26 cellular contexts compared by ENCODE assay signal in the genomic region with DNA sequence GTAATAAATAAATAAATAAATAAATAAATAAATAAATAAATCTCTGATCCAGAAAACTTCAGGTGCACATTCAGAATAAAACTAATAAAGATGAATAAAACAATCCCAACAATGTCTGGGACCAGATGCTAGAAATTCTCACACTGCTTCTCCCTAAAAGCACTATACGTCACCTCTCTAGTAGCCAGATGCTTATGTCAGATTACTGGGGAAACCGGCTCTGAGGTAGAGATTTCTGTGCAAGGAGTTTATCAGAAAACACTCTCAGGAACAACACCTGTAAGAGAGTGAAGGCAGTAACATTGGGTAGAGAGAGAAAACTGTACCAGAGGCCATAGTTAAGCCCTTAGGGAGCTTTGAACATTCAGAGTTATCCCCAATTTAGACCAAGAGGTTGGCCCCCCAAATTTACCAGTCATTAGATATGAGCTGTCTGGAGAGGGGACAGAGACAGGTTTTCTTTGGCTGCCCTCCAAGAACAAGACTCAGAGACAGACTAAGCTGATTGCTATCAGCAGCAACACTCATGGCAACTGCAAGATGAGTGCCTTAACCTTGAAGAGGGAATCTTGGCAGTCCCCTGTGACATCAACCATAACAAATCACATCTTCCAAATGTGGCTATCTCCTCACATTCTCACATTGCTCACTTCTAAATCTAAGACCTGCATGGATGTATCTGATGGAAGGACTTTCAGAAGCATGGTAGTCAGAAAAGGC.
DNase-seq lines count a peak whose midpoint lies in the region; TF ChIP-seq lines count a peak whose summit lies in the region.
"Had no signal": no experiment of that assay in that cellular context is flagged by ENCODE, and none has a peak within 500 bp of the region (broad histone marks: within the 10 kb centered on the region; RNA-seq: fewer than 3 reads in every experiment).

No MANE protein-coding gene starts in this region.

- H3K4me3 ChIP-seq in brain microvascular endothelial cell (ENCODE audit: low read depth, low read length) (no peak overlapping the region), trophoblast cell (ENCODE audit: low read depth, low read length) (no peak overlapping the region)
- H3K4me3 ChIP-seq: GM23248, Peyer's patch, tibial artery had no signal

- DNase-seq in NCI-H2171 treated with DMSO at 0.1 percent for 48 hours (lab: John Stamatoyannopoulos, UW), result peak; percentile 31
- no peak for DNase-seq in NCI-H2171 (lab: John Stamatoyannopoulos, UW)
- peak; percentile 48 for DNase-seq in NCI-H82 treated with DMSO at 0.1 percent for 48 hours (lab: John Stamatoyannopoulos, UW; ENCODE audit: unreplicated experiment)
- DNase-seq in brain microvascular endothelial cell, result peak; percentile 74
- peak; percentile 46 to 69 for DNase-seq in trophoblast cell
- no peak for DNase-seq in activated naive CD4-positive, alpha-beta T cell treated with anti-CD3 and anti-CD28 coated beads, Interleukin-2, amount 50 U/mL, for 16 hours
- DNase-seq in islet precursor cell, result no peak
- no peak for DNase-seq in ureter (ENCODE audit: low spot score)
- DNase-seq: activated CD4-positive, alpha-beta T cell treated with anti-CD3 and anti-CD28 coated beads for 1 hour; activated CD8-positive, alpha-beta T cell treated with anti-CD3 and anti-CD28 coated beads, Interleukin-2, amount 10 ng/mL, durations not matched to agents 7 days and 5 days; activated naive CD8-positive, alpha-beta T cell treated with anti-CD3 and anti-CD28 coated beads for 36 hours; CD8-positive, alpha-beta memory T cell; central memory CD4-positive, alpha-beta T cell; DND-41; GM23248; KG1; midbrain; naive thymus-derived CD4-positive, alpha-beta T cell; NCI-H146; NCI-H510A treated with DMSO at 0.1 percent for 48 hours; nucleus accumbens; Peyer's patch; SIG-M5; small intestine; stimulated activated CD4-positive, alpha-beta T cell treated with anti-CD3 and anti-CD28 coated beads, Interleukin-1b, Interleukin-23, amount 100 ng/mL, for 48 hours; tibial artery had no signal

- no peak overlapping the region for H2AFZ ChIP-seq in trophoblast cell (ENCODE audit: insufficient read depth, low read length, poor library complexity)
- H2AFZ ChIP-seq: GM23248 had no signal

- H3K4me1 ChIP-seq in trophoblast cell (ENCODE audit: control insufficient read depth in 1 of 2, insufficient read depth in 2 of 2, low read length in 2 of 2), result no peaks in the 10 kb centered on the region
- H3K4me1 ChIP-seq: Peyer's patch had no signal

- no peak overlapping the region for H2AK5ac ChIP-seq in trophoblast cell (ENCODE audit: low read length)

- H2BK120ac ChIP-seq in trophoblast cell (ENCODE audit: insufficient read depth, low read length, poor library complexity), result no peak overlapping the region

- no peaks in the 10 kb centered on the region for H3K79me1 ChIP-seq in trophoblast cell (ENCODE audit: low read length)

- no peak overlapping the region for H3K4me2 ChIP-seq in trophoblast cell (ENCODE audit: low read length)

- H3K27me3 ChIP-seq in brain microvascular endothelial cell (replicated peaks) (no peaks in the 10 kb centered on the region), trophoblast cell (ENCODE audit: insufficient read depth, low read length) (no peaks in the 10 kb centered on the region)
- H3K27me3 ChIP-seq: Peyer's patch, tibial artery had no signal

- H2BK5ac ChIP-seq in trophoblast cell (ENCODE audit: low read depth, low read length, poor library complexity), result no peak overlapping the region

- H3K27ac ChIP-seq in brain microvascular endothelial cell, result no peak overlapping the region
- no peak overlapping the region for H3K27ac ChIP-seq in trophoblast cell (ENCODE audit: low read depth, low read length)
- H3K27ac ChIP-seq: GM23248, Peyer's patch, tibial artery had no signal

- no peaks in the 10 kb centered on the region for H3K9me3 ChIP-seq in trophoblast cell (ENCODE audit: insufficient read depth, low read depth, low read length)
- H3K9me3 ChIP-seq: Peyer's patch, tibial artery had no signal

- H3K79me2 ChIP-seq in trophoblast cell (ENCODE audit: control insufficient read depth, insufficient read depth, low read length, poor library complexity), result no peaks in the 10 kb centered on the region

- H3K14ac ChIP-seq in trophoblast cell (ENCODE audit: low read length), result no peak overlapping the region

- H4K91ac ChIP-seq in trophoblast cell (ENCODE audit: low read depth, low read length), result no peak overlapping the region

- no peak for TF ChIP-seq CTCF in brain microvascular endothelial cell (IDR thresholded peaks at IDR 0.05; ENCODE audit: low read depth, low read length, missing control alignments)

- in situ Hi-C loops in brain microvascular endothelial cell (cut with HindIII; ENCODE audit: low pct_ligation_motif_present, low sequenced_read_pairs), result no loop called here

- WGBS in trophoblast cell (ENCODE audit: extremely low coverage, insufficient coverage, insufficient read length), result no CpG with 5 or more reads among the region's 2 CpGs

- H4K8ac ChIP-seq in trophoblast cell (ENCODE audit: low read depth, low read length), result no peak overlapping the region

- no peak overlapping the region for H2BK12ac ChIP-seq in trophoblast cell (ENCODE audit: low read length)

- no peak overlapping the region for H3K9ac ChIP-seq in trophoblast cell (ENCODE audit: low read length)
- H3K9ac ChIP-seq: GM23248 had no signal

- H3K23ac ChIP-seq in trophoblast cell (ENCODE audit: low read length), result no peak overlapping the region

- H3K36me3 ChIP-seq in brain microvascular endothelial cell (replicated peaks) (no peaks in the 10 kb centered on the region), trophoblast cell (ENCODE audit: control insufficient read depth in 1 of 2, insufficient read depth in 2 of 2, low read length in 2 of 2) (no peaks in the 10 kb centered on the region)
- H3K36me3 ChIP-seq: Peyer's patch, tibial artery had no signal

- no peak overlapping the region for H3K18ac ChIP-seq in trophoblast cell (ENCODE audit: low read length)

- H3K4ac ChIP-seq in trophoblast cell (ENCODE audit: low read depth, low read length), result no peak overlapping the region

- H4K12ac ChIP-seq in trophoblast cell (ENCODE audit: low read depth, low read length), result no peak overlapping the region

Comparison
In these comparisons a context has a peak if more than half of its experiments do, and no peak if none do; other contexts are left out.
1. DNase-seq: peak in NCI-H2171 treated with DMSO at 0.1 percent for 48 hours (single experiment), NCI-H82 treated with DMSO at 0.1 percent for 48 hours (single experiment), brain microvascular endothelial cell (single experiment) and trophoblast cell (2 of 2); none in NCI-H2171 (single experiment), activated naive CD4-positive, alpha-beta T cell treated with anti-CD3 and anti-CD28 coated beads, Interleukin-2, amount 50 U/mL, for 16 hours (single experiment), islet precursor cell (single experiment) and ureter (single experiment).